12 cellular contexts compared by ENCODE assay signal in the genomic region with DNA sequence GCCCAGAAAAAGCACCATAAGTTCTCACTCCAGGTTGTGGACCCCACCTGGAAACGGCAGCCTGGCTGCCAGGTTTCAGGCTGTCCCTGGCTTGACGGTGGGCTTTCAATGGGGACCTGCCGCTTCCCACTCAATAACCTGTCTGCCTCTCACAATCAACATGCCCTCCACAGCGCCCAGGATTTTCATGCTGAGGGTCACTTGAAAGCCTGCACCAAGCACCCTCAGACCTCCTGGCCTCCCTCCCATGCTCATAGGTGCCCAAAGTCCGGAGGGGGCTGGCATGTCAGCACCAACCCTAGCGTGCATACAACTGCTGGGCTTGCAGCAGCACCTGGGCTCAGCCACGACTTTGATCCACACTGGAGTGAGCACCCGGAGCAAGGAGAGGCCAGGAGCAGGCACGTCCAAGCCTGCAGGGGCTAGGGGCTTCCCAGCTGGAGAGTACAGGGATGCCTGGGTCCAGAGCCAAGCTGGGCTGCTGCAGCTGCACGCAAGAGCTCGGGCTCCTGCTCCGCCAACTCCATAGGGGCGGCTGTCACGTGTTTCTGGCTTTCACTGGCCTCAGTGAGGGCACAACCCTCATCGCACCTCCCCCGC.
DNase-seq lines count a peak whose midpoint lies in the region; ATAC-seq and TF ChIP-seq lines count a peak whose summit lies in the region.
"Had no signal": no experiment of that assay in that cellular context is flagged by ENCODE, and none has a peak within 500 bp of the region (broad histone marks: within the 10 kb centered on the region; RNA-seq: fewer than 3 reads in every experiment).

No MANE protein-coding gene starts in this region.

- 86 to 89% methylated on average over 16 of the region's 16 CpGs for WGBS in heart right ventricle, 2 donors

- ATAC-seq in Right ventricle myocardium inferior (peak; percentile 20), heart right ventricle (no peak), upper lobe of right lung (peak; percentile 33), GM18519 (IDR thresholded peaks at IDR 0.05; ENCODE audit: low FRiP score, unreplicated experiment) (no peak)

- no peaks in the 10 kb centered on the region for H3K4me1 ChIP-seq in heart right ventricle
- H3K4me1 ChIP-seq in upper lobe of right lung, result no peaks in the 10 kb centered on the region

- intact Hi-C loops in Right ventricle myocardium inferior (cut with DNase I), result no loop called here
- intact Hi-C loops in heart right ventricle (cut with DNase I), result no loop called here
- intact Hi-C loops in upper lobe of right lung (cut with DNase I), result no loop called here

- H3K27me3 ChIP-seq in heart right ventricle, result no peaks in the 10 kb centered on the region
- no peaks in the 10 kb centered on the region for H3K27me3 ChIP-seq in upper lobe of right lung

- H3K27ac ChIP-seq in heart right ventricle (no peak overlapping the region), upper lobe of right lung (no peak overlapping the region)

- H3K4me3 ChIP-seq in heart right ventricle (no peak overlapping the region), upper lobe of right lung (no peak overlapping the region)

- H3K9me3 ChIP-seq in heart right ventricle, result peaks cover 0 to under 1% (median 0%) of the 10 kb centered on the region in 11 donors
- no peaks in the 10 kb centered on the region for H3K9me3 ChIP-seq in upper lobe of right lung

- no peaks in the 10 kb centered on the region for H3K36me3 ChIP-seq in heart right ventricle
- H3K36me3 ChIP-seq in upper lobe of right lung, result no peaks in the 10 kb centered on the region

- DNase-seq in Right ventricle myocardium inferior (ENCODE audit: missing footprints), result peak; percentile 59
- DNase-seq in heart right ventricle, result no peak
- DNase-seq in UCSD-AML1 (lab: John Stamatoyannopoulos, UW; ENCODE audit: unreplicated experiment), result peak; percentile 4
- peak; percentile 86 for DNase-seq in mesenteric fat pad (ENCODE audit: low spot score)
- peak; percentile 56 for DNase-seq in upper lobe of right lung
- DNase-seq in occipital lobe (lab: John Stamatoyannopoulos, UW), result no peak
- DNase-seq in DMS 273 treated with DMSO at 0.1 percent for 48 hours (lab: John Stamatoyannopoulos, UW), result no peak
- DNase-seq: C1 segment of cervical spinal cord, NCI-H187, NCI-H446, NCI-H774 had no signal

- TF ChIP-seq CTCF in heart right ventricle (IDR thresholded peaks at IDR 0.05), result no peak
- TF ChIP-seq CTCF in upper lobe of right lung (IDR thresholded peaks at IDR 0.05), result no peak

Comparison
In these comparisons a context has a peak if more than half of its experiments do, and no peak if none do; other contexts are left out.
1. ATAC-seq: peak in Right ventricle myocardium inferior (single experiment) and upper lobe of right lung (single experiment); none in heart right ventricle (0 of 8) and GM18519 (single experiment).
2. DNase-seq: peak in Right ventricle myocardium inferior (single experiment), UCSD-AML1 (single experiment), mesenteric fat pad (single experiment) and upper lobe of right lung (single experiment); none in heart right ventricle (0 of 2), occipital lobe (single experiment) and DMS 273 treated with DMSO at 0.1 percent for 48 hours (single experiment).